In the genomic region with DNA sequence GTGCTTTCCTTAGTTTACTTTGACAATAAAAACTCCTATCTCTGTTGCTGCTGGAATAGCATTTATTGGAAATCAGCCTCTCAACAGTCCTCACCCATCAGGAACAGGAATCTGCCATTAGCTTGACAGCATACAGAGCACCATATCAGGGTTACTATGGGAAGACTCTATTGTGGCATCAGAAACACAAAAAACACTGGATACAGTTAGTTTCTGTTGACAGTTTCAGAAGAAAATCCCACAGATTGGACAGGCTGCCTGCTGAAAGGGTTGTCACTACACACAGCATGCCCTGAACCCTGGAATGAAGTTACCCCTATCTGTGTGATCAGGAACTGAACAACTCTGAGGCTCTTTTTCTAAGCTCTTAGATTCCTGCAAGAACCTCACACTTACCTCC, we compare ENCODE assay signal across 39 cellular contexts.
"Had no signal": no experiment of that assay in that cellular context is flagged by ENCODE, and none has a peak within 500 bp of the region (broad histone marks: within the 10 kb centered on the region; RNA-seq: fewer than 3 reads in every experiment).

No MANE protein-coding gene starts in this region.

- H3K27ac Mint-ChIP-seq: activated naive CD4-positive, alpha-beta T cell treated with anti-CD3 and anti-CD28 coated beads for 36 hours; activated naive CD4-positive, alpha-beta T cell treated with anti-CD3 and anti-CD28 coated beads, Interleukin-2, amount 10 ng/mL, durations not matched to agents 7 days and 5 days; activated naive CD4-positive, alpha-beta T cell treated with anti-CD3 and anti-CD28 coated beads, Interleukin-2, amount 50 U/mL, for 24 hours; activated naive CD4-positive, alpha-beta T cell treated with anti-CD3 and anti-CD28 coated beads, Interleukin-2, amount 50 U/mL, for 72 hours; activated naive CD8-positive, alpha-beta T cell; activated naive CD8-positive, alpha-beta T cell treated with anti-CD3 and anti-CD28 coated beads for 36 hours; activated naive CD8-positive, alpha-beta T cell treated with anti-CD3 and anti-CD28 coated beads, Interleukin-2, amount 10 ng/mL, durations not matched to agents 7 days and 5 days; activated naive CD8-positive, alpha-beta T cell treated with anti-CD3 and anti-CD28 coated beads, Interleukin-2, amount 50 U/mL, for 24 hours; activated T-cell treated with anti-CD3 and anti-CD28 coated beads, Interleukin-2, amount 50 U/mL, for 24 hours; activated T-cell treated with anti-CD3 and anti-CD28 coated beads, Interleukin-2, amount 50 U/mL, for 72 hours; activated T-helper 1 cell treated with anti-CD3 and anti-CD28 coated beads, Interleukin-12 subunit alpha, Interleukin-12 subunit beta, Interleukin-2, Interleukin-4 antibody, amounts not matched to agents 30 ng/mL and 10 ng/mL and 1 ng/mL, durations not matched to agents 14 hours and 24 hours and 36 hours; activated T-helper 17 cell treated with anti-CD3 and anti-CD28 coated beads, Interleukin-2, amount 50 U/mL, for 72 hours; activated T-helper 2 cell treated with anti-CD3 and anti-CD28 coated beads, Interferon-gamma antibody, Interleukin-2, Interleukin-4, amounts not matched to agents 10 μg/mL and 5 μg/mL and 100 μg/mL, durations not matched to agents 14 hours and 24 hours and 36 hours; brain had no signal

- ATAC-seq: activated naive CD4-positive, alpha-beta T cell treated with anti-CD3 and anti-CD28 coated beads, Interleukin-2, amount 50 U/mL, for 72 hours; activated naive CD8-positive, alpha-beta T cell treated with anti-CD3 and anti-CD28 coated beads, Interleukin-2, amount 50 U/mL, for 24 hours; activated T-cell treated with anti-CD3 and anti-CD28 coated beads, Interleukin-2, amount 50 U/mL, for 4 hours; activated T-cell treated with anti-CD3 and anti-CD28 coated beads, Interleukin-2, amount 50 U/mL, for 72 hours; activated T-helper 17 cell treated with anti-CD3 and anti-CD28 coated beads, Interleukin-2, amount 50 U/mL, for 72 hours; body of pancreas had no signal

- H3K9me3 Mint-ChIP-seq: activated naive CD4-positive, alpha-beta T cell treated with anti-CD3 and anti-CD28 coated beads, Interleukin-2, amount 10 ng/mL, durations not matched to agents 7 days and 5 days; activated naive CD8-positive, alpha-beta T cell treated with anti-CD3 and anti-CD28 coated beads, Interleukin-2, amount 50 U/mL, for 24 hours; activated T-cell treated with anti-CD3 and anti-CD28 coated beads, Interleukin-2, amount 50 U/mL, for 24 hours; activated T-cell treated with anti-CD3 and anti-CD28 coated beads, Interleukin-2, amount 50 U/mL, for 4 hours; activated T-helper 1 cell treated with anti-CD3 and anti-CD28 coated beads, Interleukin-12 subunit alpha, Interleukin-12 subunit beta, Interleukin-2, Interleukin-4 antibody, amounts not matched to agents 30 ng/mL and 10 ng/mL and 1 ng/mL, durations not matched to agents 14 hours and 24 hours and 36 hours; activated T-helper 17 cell treated with anti-CD3 and anti-CD28 coated beads, Interleukin-2, amount 50 U/mL, for 72 hours; central memory CD8-positive, alpha-beta T cell had no signal

- H3K36me3 Mint-ChIP-seq: activated naive CD4-positive, alpha-beta T cell treated with anti-CD3 and anti-CD28 coated beads, Interleukin-2, amount 10 ng/mL, durations not matched to agents 7 days and 5 days; activated naive CD4-positive, alpha-beta T cell treated with anti-CD3 and anti-CD28 coated beads, Interleukin-2, amount 50 U/mL, for 24 hours; activated naive CD8-positive, alpha-beta T cell; activated naive CD8-positive, alpha-beta T cell treated with anti-CD3 and anti-CD28 coated beads for 36 hours; activated naive CD8-positive, alpha-beta T cell treated with anti-CD3 and anti-CD28 coated beads, Interleukin-2, amount 10 ng/mL, durations not matched to agents 7 days and 5 days had no signal

- H3K27ac ChIP-seq: adrenal gland, ascending aorta, body of pancreas, brain microvascular endothelial cell, breast epithelium, cardiac muscle cell had no signal

- DNase-seq: activated effector memory CD4-positive, alpha-beta T cell treated with anti-CD3 and anti-CD28 coated beads, Interleukin-2, amount 50 U/mL, for 16 hours; activated effector memory CD4-positive, alpha-beta T cell treated with Interleukin-2 at 50 U/mL for 16 hours; activated gamma-delta T cell; activated gamma-delta T cell treated with Interleukin-2 at 50 U/mL for 16 hours; activated naive CD4-positive, alpha-beta T cell; activated naive CD4-positive, alpha-beta T cell treated with anti-CD3 and anti-CD28 coated beads for 36 hours; activated naive CD4-positive, alpha-beta T cell treated with anti-CD3 and anti-CD28 coated beads, Interleukin-2, amount 10 ng/mL, durations not matched to agents 7 days and 5 days; activated naive CD4-positive, alpha-beta T cell treated with anti-CD3 and anti-CD28 coated beads, Interleukin-2, amount 50 U/mL, for 16 hours; activated naive CD4-positive, alpha-beta T cell treated with Interleukin-2 at 50 U/mL for 16 hours; activated naive CD8-positive, alpha-beta T cell treated with anti-CD3 and anti-CD28 coated beads for 36 hours; activated naive CD8-positive, alpha-beta T cell treated with anti-CD3 and anti-CD28 coated beads, Interleukin-2, amount 10 ng/mL, durations not matched to agents 7 days and 5 days; activated naive CD8-positive, alpha-beta T cell treated with anti-CD3 and anti-CD28 coated beads, Interleukin-2, amount 50 U/mL, for 24 hours; activated T-cell treated with anti-CD3 and anti-CD28 coated beads for 4 hours; activated T-cell treated with anti-CD3 and anti-CD28 coated beads, Interleukin-2, amount 50 U/mL, for 1 hour; activated T-cell treated with anti-CD3 and anti-CD28 coated beads, Interleukin-2, amount 50 U/mL, for 24 hours; activated T-cell treated with anti-CD3 and anti-CD28 coated beads, Interleukin-2, amount 50 U/mL, for 4 hours; activated T-cell treated with anti-CD3 and anti-CD28 coated beads, Interleukin-2, amount 50 U/mL, for 48 hours; activated T-cell treated with anti-CD3 and anti-CD28 coated beads, Interleukin-2, amount 50 U/mL, for 72 hours; adrenal gland; amniotic stem cell; amygdala; anterior cingulate cortex; aorta; body of pancreas; brain microvascular endothelial cell; caudate nucleus; central memory CD4-positive, alpha-beta T cell; cerebellar nuclear complex had no signal

- H3K27me3 ChIP-seq: adrenal gland, ascending aorta, body of pancreas, brain microvascular endothelial cell, breast epithelium, cardiac muscle cell had no signal

- H3K4me1 Mint-ChIP-seq: activated naive CD4-positive, alpha-beta T cell treated with anti-CD3 and anti-CD28 coated beads, Interleukin-2, amount 10 ng/mL, durations not matched to agents 7 days and 5 days; activated naive CD4-positive, alpha-beta T cell treated with anti-CD3 and anti-CD28 coated beads, Interleukin-2, amount 50 U/mL, for 24 hours; activated naive CD8-positive, alpha-beta T cell treated with anti-CD3 and anti-CD28 coated beads for 36 hours; activated naive CD8-positive, alpha-beta T cell treated with anti-CD3 and anti-CD28 coated beads, Interleukin-2, amount 10 ng/mL, durations not matched to agents 7 days and 5 days; activated naive CD8-positive, alpha-beta T cell treated with anti-CD3 and anti-CD28 coated beads, Interleukin-2, amount 50 U/mL, for 24 hours; activated T-helper 17 cell treated with anti-CD3 and anti-CD28 coated beads, Interleukin-2, amount 50 U/mL, for 72 hours; central memory CD8-positive, alpha-beta T cell had no signal

- H3K4me3 ChIP-seq: adrenal gland, ascending aorta, body of pancreas, breast epithelium, cardiac muscle cell had no signal

- H3K4me3 Mint-ChIP-seq: activated naive CD4-positive, alpha-beta T cell treated with anti-CD3 and anti-CD28 coated beads for 36 hours; activated naive CD4-positive, alpha-beta T cell treated with anti-CD3 and anti-CD28 coated beads, Interleukin-2, amount 10 ng/mL, durations not matched to agents 7 days and 5 days; activated naive CD4-positive, alpha-beta T cell treated with anti-CD3 and anti-CD28 coated beads, Interleukin-2, amount 50 U/mL, for 24 hours; activated naive CD8-positive, alpha-beta T cell; activated naive CD8-positive, alpha-beta T cell treated with anti-CD3 and anti-CD28 coated beads for 36 hours; activated naive CD8-positive, alpha-beta T cell treated with anti-CD3 and anti-CD28 coated beads, Interleukin-2, amount 10 ng/mL, durations not matched to agents 7 days and 5 days; activated naive CD8-positive, alpha-beta T cell treated with anti-CD3 and anti-CD28 coated beads, Interleukin-2, amount 50 U/mL, for 24 hours; activated T-cell treated with anti-CD3 and anti-CD28 coated beads, Interleukin-2, amount 50 U/mL, for 24 hours; activated T-cell treated with anti-CD3 and anti-CD28 coated beads, Interleukin-2, amount 50 U/mL, for 4 hours; activated T-cell treated with anti-CD3 and anti-CD28 coated beads, Interleukin-2, amount 50 U/mL, for 72 hours; activated T-helper 1 cell treated with anti-CD3 and anti-CD28 coated beads, Interleukin-12 subunit alpha, Interleukin-12 subunit beta, Interleukin-2, Interleukin-4 antibody, amounts not matched to agents 30 ng/mL and 10 ng/mL and 1 ng/mL, durations not matched to agents 14 hours and 24 hours and 36 hours; activated T-helper 17 cell treated with anti-CD3 and anti-CD28 coated beads, Interleukin-2, amount 50 U/mL, for 72 hours; brain; central memory CD8-positive, alpha-beta T cell had no signal

- H3K4me1 ChIP-seq: adrenal gland, ascending aorta, body of pancreas, breast epithelium had no signal

- H3K36me3 ChIP-seq: adrenal gland, ascending aorta, brain microvascular endothelial cell, breast epithelium, cardiac muscle cell had no signal

- H3K9me3 ChIP-seq: adrenal gland, ascending aorta, body of pancreas, breast epithelium had no signal

- H3K27me3 Mint-ChIP-seq: activated naive CD8-positive, alpha-beta T cell treated with anti-CD3 and anti-CD28 coated beads, Interleukin-2, amount 50 U/mL, for 24 hours; activated T-cell treated with anti-CD3 and anti-CD28 coated beads, Interleukin-2, amount 50 U/mL, for 24 hours; central memory CD8-positive, alpha-beta T cell had no signal
